In genomic region chr6:157609556-157609955, GRCh38 we compare ENCODE assay signal across 15 cellular contexts.
DNase-seq lines count a peak whose midpoint lies in the region; ATAC-seq, FAIRE-seq and TF ChIP-seq lines count a peak whose summit lies in the region.
"Had no signal": no experiment of that assay in that cellular context is flagged by ENCODE, and none has a peak within 500 bp of the region (broad histone marks: within the 10 kb centered on the region; RNA-seq: fewer than 3 reads in every experiment).

No MANE protein-coding gene starts in this region.

- intact Hi-C loops in sciatic nerve (cut with DNase I): no loop called here

- H3K9me3 Mint-ChIP-seq in activated naive CD8-positive, alpha-beta T cell (ENCODE audit: low read depth): no peaks in the 10 kb centered on the region
- no peaks in the 10 kb centered on the region for H3K9me3 Mint-ChIP-seq in activated naive CD8-positive, alpha-beta T cell treated with anti-CD3 and anti-CD28 coated beads for 36 hours
- H3K9me3 Mint-ChIP-seq in memory B cell: no peaks in the 10 kb centered on the region
- H3K9me3 Mint-ChIP-seq: CD4-positive, alpha-beta T cell had no signal

- FAIRE-seq in D721Med (lab: Jason Lieb, UNC): no peak
- FAIRE-seq: GM12892 had no signal

- peak overlapping the region; percentile 41 for H3K27ac Mint-ChIP-seq in activated naive CD8-positive, alpha-beta T cell
- H3K27ac Mint-ChIP-seq in activated naive CD8-positive, alpha-beta T cell treated with anti-CD3 and anti-CD28 coated beads for 36 hours: no peak overlapping the region
- peak overlapping the region; percentile 85 for H3K27ac Mint-ChIP-seq in memory B cell
- H3K27ac Mint-ChIP-seq: CD4-positive, alpha-beta T cell had no signal

- no peaks in the 10 kb centered on the region for H3K36me3 Mint-ChIP-seq in activated naive CD8-positive, alpha-beta T cell
- no peaks in the 10 kb centered on the region for H3K36me3 Mint-ChIP-seq in activated naive CD8-positive, alpha-beta T cell treated with anti-CD3 and anti-CD28 coated beads for 36 hours
- H3K36me3 Mint-ChIP-seq in memory B cell: peaks cover 8% of the 10 kb centered on the region

- TF ChIP-seq CTCF in D721Med (IDR thresholded peaks at IDR 0.05; ENCODE audit: insufficient read depth, missing control alignments): no peak

- no peak for DNase-seq in activated naive CD8-positive, alpha-beta T cell treated with anti-CD3 and anti-CD28 coated beads for 36 hours
- DNase-seq in memory B cell (ENCODE audit: low spot score in 2 of 2): no peak
- DNase-seq in sciatic nerve (ENCODE audit: low spot score): peak; percentile 44
- DNase-seq in activated CD4-positive, alpha-beta T cell treated with anti-CD3 and anti-CD28 coated beads for 4 hours: no peak
- no peak for DNase-seq in D721Med (ENCODE audit: insufficient read length, low spot score)
- DNase-seq: 8988T; AML-193; C1 segment of cervical spinal cord; CD4-positive, alpha-beta T cell; DND-41; GDM1; GOT3 had no signal

- no peak for ATAC-seq in memory B cell (ENCODE audit: low read depth)
- ATAC-seq in sciatic nerve: no peak
- ATAC-seq in GM19452 (IDR thresholded peaks at IDR 0.05; ENCODE audit: unreplicated experiment): no peak

- no peak overlapping the region for H3K4me3 Mint-ChIP-seq in activated naive CD8-positive, alpha-beta T cell
- H3K4me3 Mint-ChIP-seq in activated naive CD8-positive, alpha-beta T cell treated with anti-CD3 and anti-CD28 coated beads for 36 hours: no peak overlapping the region
- no peak overlapping the region for H3K4me3 Mint-ChIP-seq in memory B cell
- H3K4me3 Mint-ChIP-seq: CD4-positive, alpha-beta T cell had no signal

- peaks cover 2% of the 10 kb centered on the region for H3K4me1 Mint-ChIP-seq in activated naive CD8-positive, alpha-beta T cell (ENCODE audit: low read depth)
- no peaks in the 10 kb centered on the region for H3K4me1 Mint-ChIP-seq in activated naive CD8-positive, alpha-beta T cell treated with anti-CD3 and anti-CD28 coated beads for 36 hours
- peaks cover 61% of the 10 kb centered on the region for H3K4me1 Mint-ChIP-seq in memory B cell

- no peaks in the 10 kb centered on the region for H3K27me3 Mint-ChIP-seq in activated naive CD8-positive, alpha-beta T cell
- no peaks in the 10 kb centered on the region for H3K27me3 Mint-ChIP-seq in activated naive CD8-positive, alpha-beta T cell treated with anti-CD3 and anti-CD28 coated beads for 36 hours
- H3K27me3 Mint-ChIP-seq in memory B cell: no peaks in the 10 kb centered on the region
- H3K27me3 Mint-ChIP-seq: CD4-positive, alpha-beta T cell had no signal
